In genomic region chr2:87592974-87593373, GRCh38 we compare ENCODE assay signal across 5 cellular contexts.
DNase-seq lines count a peak whose midpoint lies in the region; ATAC-seq and TF ChIP-seq lines count a peak whose summit lies in the region.
"Not testable (repeated sequence)": the region's sequence is repeated elsewhere in the genome, so short reads cannot be mapped to it uniquely, and the experiment has no call there.

No MANE protein-coding gene starts in this region.

- H4K20me1 ChIP-seq in Karpas-422 (ENCODE audit: insufficient read depth, low read depth, low read length); PC-3 (ENCODE audit: low read length); hepatocyte (ENCODE audit: insufficient read depth, poor library complexity, severe bottlenecking): not testable (repeated sequence)

- intact Hi-C loops in PC-3 (cut with micrococcal nuclease) = not testable (repeated sequence)

- not testable (repeated sequence) for H3K27me3 ChIP-seq in Karpas-422 (ENCODE audit: low read length); PC-3 (ENCODE audit: low read length); hepatocyte

- H3K36me3 ChIP-seq in Karpas-422 (ENCODE audit: insufficient read depth, low read length); PC-3 (ENCODE audit: low read depth, low read length); hepatocyte (replicated peaks; ENCODE audit: insufficient read depth, low read depth): not testable (repeated sequence)

- BruUV-seq in PC-3 (replicated peaks; lab: Mats Ljungman, UMichigan) = not testable (repeated sequence)

- POLR2A ChIA-PET in PC-3 (lab: Charles Lee; ENCODE audit: unreplicated experiment) = not testable (repeated sequence)

- not testable (repeated sequence) for H2AFZ ChIP-seq in Karpas-422 (ENCODE audit: low read length); PC-3 (ENCODE audit: low read length); hepatocyte

- not testable (repeated sequence) for ATAC-seq in PC-3
- 0 out of 3 replicates have a peak, but pooled peaks have one; percentile 4 for ATAC-seq in SK-N-SH treated with all-trans-retinoic acid at 6 μM for 48 hours

- not testable (repeated sequence) for H3K79me2 ChIP-seq in Karpas-422 (ENCODE audit: low read length); PC-3 (ENCODE audit: low read length); hepatocyte

- peaks cover 16% of the 10 kb centered on the region for H3K4me1 Mint-ChIP-seq in osteocyte (ENCODE audit: unreplicated experiment)

- not testable (repeated sequence) for H3K9me3 Mint-ChIP-seq in osteocyte (ENCODE audit: unreplicated experiment)

- peaks cover 13% of the 10 kb centered on the region for H3K4me1 ChIP-seq in Karpas-422 (ENCODE audit: low read length)
- H3K4me1 ChIP-seq in PC-3 (ENCODE audit: insufficient read depth, low read length); hepatocyte (ENCODE audit: insufficient read depth): not testable (repeated sequence)

- H3K9me2 ChIP-seq in Karpas-422 (replicated peaks; ENCODE audit: insufficient read depth, low read length); PC-3 (replicated peaks; ENCODE audit: low read length); hepatocyte (replicated peaks; ENCODE audit: insufficient read depth): not testable (repeated sequence)

- CTCF ChIA-PET in PC-3 (lab: Charles Lee) = not testable (repeated sequence)

- not testable (repeated sequence) for H3K36me3 Mint-ChIP-seq in osteocyte (ENCODE audit: unreplicated experiment)

- 81% methylated on average over 4 of the region's 4 CpGs for WGBS in hepatocyte (ENCODE audit: low lambda C conversion rate, missing lambda C conversion rate)

- peak overlapping the region; percentile 82 for H3K27ac Mint-ChIP-seq in osteocyte (ENCODE audit: unreplicated experiment)

- not testable (repeated sequence) for H3K4me2 ChIP-seq in Karpas-422 (ENCODE audit: low read depth, low read length, poor library complexity, severe bottlenecking); PC-3 (ENCODE audit: low read length); hepatocyte

- H3K9me3 ChIP-seq in Karpas-422 (ENCODE audit: low read length); PC-3 (ENCODE audit: low read length); hepatocyte (ENCODE audit: low read depth): not testable (repeated sequence)

- TF ChIP-seq CTCF in PC-3 (conservative IDR thresholded peaks at IDR 0.05; ENCODE audit: low read depth, low read length); hepatocyte (IDR thresholded peaks at IDR 0.05; ENCODE audit: poor library complexity); osteocyte (IDR thresholded peaks at IDR 0.05): not testable (repeated sequence)

- not testable (repeated sequence) for H3K27ac ChIP-seq in Karpas-422 (ENCODE audit: low read length); PC-3 (ENCODE audit: low read length)
- H3K27ac ChIP-seq in hepatocyte = peak overlapping the region; percentile 73

- not testable (repeated sequence) for H3K9ac ChIP-seq in Karpas-422 (ENCODE audit: low read length); PC-3 (ENCODE audit: low read length)

- not testable (repeated sequence) for H3K4me3 ChIP-seq in Karpas-422 (ENCODE audit: low read length); PC-3 (ENCODE audit: low read length); hepatocyte

- not testable (repeated sequence) for H3F3A ChIP-seq in PC-3 (ENCODE audit: low read length, unreplicated experiment)

- not testable (repeated sequence) for H3K4me3 Mint-ChIP-seq in osteocyte (ENCODE audit: unreplicated experiment)

- H3K27me3 Mint-ChIP-seq in osteocyte (ENCODE audit: unreplicated experiment) = not testable (repeated sequence)

- peak; percentile 5 for DNase-seq in Karpas-422
- peak; percentile 0 for DNase-seq in PC-3
- not testable (repeated sequence) for DNase-seq in hepatocyte (ENCODE audit: low spot score); osteocyte (ENCODE audit: extremely low spot score, unreplicated experiment)

TF ChIP-seq in SK-N-SH treated with all-trans-retinoic acid at 6 μM for 48 hours, 23 proteins besides CTCF, POLR2A, EP300 and RAD21:
- TF ChIP-seq ISL1 (CRISPR knock-in tag; IDR thresholded peaks at IDR 0.05) = peak; percentile 58
- peak; percentile 63; the same call in 1 of the 2 replicates for TF ChIP-seq TCF4 (CRISPR knock-in tag; IDR thresholded peaks at IDR 0.05; ENCODE audit: borderline replicate concordance)
